Comparison of ENCODE assay signal across 17 cellular contexts in the genomic region with DNA sequence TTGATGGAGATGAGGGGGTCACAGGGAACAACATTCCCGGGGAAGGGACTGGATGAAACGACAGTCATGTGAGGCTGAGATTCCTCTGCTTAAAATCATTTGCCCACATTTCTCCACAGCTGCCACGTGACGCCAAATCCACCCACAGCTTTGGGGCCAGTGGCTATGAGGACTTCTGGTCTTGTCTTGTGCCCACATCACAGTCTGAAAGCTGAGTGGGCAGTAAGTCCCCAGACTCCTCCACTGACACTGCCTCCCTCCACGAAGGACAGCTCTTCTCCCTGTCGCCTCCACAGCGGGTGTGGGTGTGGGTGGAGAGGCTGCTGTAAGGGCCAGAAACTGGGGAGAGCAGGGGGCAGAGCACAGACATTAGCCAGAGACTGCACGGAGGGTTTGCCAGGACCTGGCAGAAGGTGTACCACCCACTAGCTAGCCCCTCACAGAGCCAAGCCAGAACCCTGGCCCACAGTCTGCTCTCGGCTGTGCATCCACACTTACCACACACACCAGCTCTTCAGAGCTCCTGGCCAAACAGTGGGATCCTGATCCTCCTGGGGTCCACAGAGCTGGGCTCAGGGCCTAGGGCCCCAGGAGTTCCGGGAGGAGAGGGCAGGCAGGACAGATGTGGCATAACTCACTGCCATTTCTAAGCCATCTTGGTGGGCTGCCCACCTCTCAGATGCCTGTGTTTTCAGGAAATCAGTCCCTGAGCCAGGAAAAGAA.
"Had no signal": no experiment of that assay in that cellular context is flagged by ENCODE, and none has a peak within 500 bp of the region (broad histone marks: within the 10 kb centered on the region; RNA-seq: fewer than 3 reads in every experiment).

No MANE protein-coding gene starts in this region.

- H3K9me3 ChIP-seq: heart right ventricle, left lung, lower lobe of right lung, sigmoid colon, stomach had no signal

- H3K4me1 ChIP-seq: left lung, lower lobe of right lung had no signal

- H3K27me3 ChIP-seq: heart right ventricle, left lung, sigmoid colon, stomach had no signal

- H3K36me3 ChIP-seq: heart right ventricle, left lung, lower lobe of right lung, sigmoid colon, stomach had no signal

- H3K27ac Mint-ChIP-seq: memory B cell, nephron had no signal

- H3K4me1 Mint-ChIP-seq: memory B cell had no signal

- DNase-seq: cerebellar nuclear complex; cortex of kidney; effector memory CD4-positive, alpha-beta T cell; heart right ventricle; hypothalamus; left lung; lower lobe of right lung; midbrain; sigmoid colon; small intestine; stimulated activated CD4-positive, alpha-beta T cell treated with anti-CD3 and anti-CD28 coated beads, Interleukin-12 subunit alpha, Interleukin-12 subunit beta, amount 100 ng/mL, for 4 hours; stimulated activated naive CD4-positive, alpha-beta T cell; stomach; substantia nigra had no signal

- ATAC-seq: esophagus mucosa, heart right ventricle, left lung, lower lobe of right lung had no signal

- H3K4me3 ChIP-seq: heart right ventricle, left lung, lower lobe of right lung, sigmoid colon, stomach had no signal

- H3K9me3 Mint-ChIP-seq: memory B cell, nephron had no signal

- H3K4me3 Mint-ChIP-seq: memory B cell, nephron had no signal

- H3K36me3 Mint-ChIP-seq: memory B cell had no signal

- H3K27ac ChIP-seq: heart right ventricle, left lung, lower lobe of right lung, sigmoid colon, stomach had no signal
